39 cellular contexts compared by ENCODE assay signal in genomic region chr19:57964761-57965160, GRCh38. TPM values are rescaled to one million over a fixed set of nuclear protein-coding genes. Genes with fewer than 3 reads are reported as not detected.
"Had no signal": no experiment of that assay in that cellular context is flagged by ENCODE, and none has a peak within 500 bp of the region (broad histone marks: within the 10 kb centered on the region; RNA-seq: fewer than 3 reads in every experiment).

No MANE protein-coding gene starts in this region.

- H3K27me3 ChIP-seq: SJCRH30 had no signal

- H3K4me2 ChIP-seq: PC-9 had no signal

- H3K27ac ChIP-seq: PC-9, RWPE1, SJCRH30, SK-N-MC had no signal

- H3K4me1 ChIP-seq: SJCRH30 had no signal

- H2AFZ ChIP-seq: PC-9 had no signal

- ATAC-seq: Panc1, Right ventricle myocardium inferior, SK-N-SH treated with all-trans-retinoic acid at 6 μM for 48 hours had no signal

- DNase-seq: Karpas-422, MM.1S, MV-4-11, NCI-H1092, NCI-H1105, NCI-H1417, NCI-H1436, NCI-H146, NCI-H1694, NCI-H187, NCI-H2029 treated with DMSO at 0.1 percent for 48 hours, NCI-H2081 treated with DMSO at 0.1 percent for 48 hours, NCI-H2107, NCI-H2171, NCI-H226, NCI-H446 treated with DMSO at 0.1 percent for 48 hours, NCI-H510A, NCI-H524, NCI-H526, NCI-H69, NCI-H748 treated with DMSO at 0.1 percent for 48 hours, NCI-H82, PC-9, SHP77, SIG-M5, SJCRH30, SW 1271, T-helper 1 cell had no signal

- H3K36me3 ChIP-seq: SJCRH30 had no signal

- H3K4me3 ChIP-seq: PC-9, SJCRH30, SK-N-MC had no signal

- FAIRE-seq: RCC 7860 had no signal

RNA-seq across cellular contexts. Expression of gene C19orf18, which starts 9.6 kb away (rescaled TPM):
- total RNA-seq: LHCN-M2, MCF 10A, OCI-LY7, PC-9, RPMI7951, SK-MEL-5 had no signal

RNA-seq across cellular contexts. Expression of gene ZNF418, which starts 29.6 kb away (rescaled TPM):
- total RNA-seq: MCF 10A had no signal
